15 cellular contexts compared by ENCODE assay signal in the genomic region with DNA sequence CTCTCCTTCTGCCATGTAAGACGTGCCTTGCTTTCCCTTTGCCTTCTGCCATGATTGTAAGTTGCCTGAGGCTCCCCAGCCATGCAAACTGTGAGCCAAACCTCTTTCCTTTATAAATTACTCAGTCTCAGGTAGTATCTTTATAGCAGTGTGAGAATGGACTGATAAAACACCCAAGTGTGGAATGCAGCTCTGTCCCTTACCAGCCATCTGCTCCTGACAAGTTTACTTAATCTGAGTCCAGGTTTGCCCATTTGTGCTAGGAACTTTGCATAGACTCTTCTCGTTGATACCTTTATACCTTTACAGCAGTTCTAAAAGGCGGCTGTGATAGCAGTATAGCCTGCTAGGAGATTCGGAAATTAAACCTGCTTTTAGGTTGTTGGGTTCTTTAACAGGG. TPM values are rescaled to one million over a fixed set of nuclear protein-coding genes. Genes with fewer than 3 reads are reported as not detected.
DNase-seq lines count a peak whose midpoint lies in the region; ATAC-seq, FAIRE-seq and TF ChIP-seq lines count a peak whose summit lies in the region.
"Had no signal": no experiment of that assay in that cellular context is flagged by ENCODE, and none has a peak within 500 bp of the region (broad histone marks: within the 10 kb centered on the region; RNA-seq: fewer than 3 reads in every experiment).

No MANE protein-coding gene starts in this region.

- H3K27me3 ChIP-seq in DOHH2 (ENCODE audit: control insufficient read depth, low read length) (no peaks in the 10 kb centered on the region), SJCRH30 (no peaks in the 10 kb centered on the region), small intestine (ENCODE audit: control insufficient read depth in 2 of 2, insufficient read depth in 2 of 2, low read length in 2 of 2) (no peaks in the 10 kb centered on the region)
- H3K27me3 ChIP-seq: BLaER1 treated with 17β-estradiol and CSF1 and Interleukin-3, amounts not matched to agents 10 nM and 100 nM had no signal

- FAIRE-seq in small intestine (lab: Jason Lieb, UNC): no peak
- FAIRE-seq in GM12891 (lab: Jason Lieb, UNC): no peak

- H3F3A ChIP-seq in DOHH2 (ENCODE audit: control insufficient read depth, insufficient read depth): no peaks in the 10 kb centered on the region

- 0 out of 2 replicates have a peak overlapping the region, but pooled peaks have one; percentile 5 for H3K4me2 ChIP-seq in DOHH2 (ENCODE audit: low read length)
- H3K4me2 ChIP-seq: BLaER1 treated with 17β-estradiol and CSF1 and Interleukin-3, amounts not matched to agents 10 nM and 100 nM had no signal

- peaks cover 3% of the 10 kb centered on the region for H3K79me2 ChIP-seq in DOHH2 (ENCODE audit: control insufficient read depth, low read length)

- no peaks in the 10 kb centered on the region for H3K9me2 ChIP-seq in DOHH2 (replicated peaks; ENCODE audit: control insufficient read depth, low read length)

- TF ChIP-seq CTCF in DOHH2 (IDR thresholded peaks at IDR 0.05; ENCODE audit: low read depth, low read length, poor library complexity, severe bottlenecking): no peak

- H4K20me1 ChIP-seq in DOHH2 (ENCODE audit: control insufficient read depth, insufficient read depth, low read depth, low read length): no peaks in the 10 kb centered on the region
- H4K20me1 ChIP-seq: BLaER1 treated with 17β-estradiol and CSF1 and Interleukin-3, amounts not matched to agents 10 nM and 100 nM had no signal

- peaks cover 37% of the 10 kb centered on the region for H3K4me1 ChIP-seq in DOHH2 (ENCODE audit: control insufficient read depth, low read length)
- peaks cover 32% of the 10 kb centered on the region for H3K4me1 ChIP-seq in SJCRH30
- no peaks in the 10 kb centered on the region for H3K4me1 ChIP-seq in small intestine (ENCODE audit: control insufficient read depth in 2 of 2, insufficient read depth in 1 of 2, low read depth in 1 of 2, low read length in 1 of 2)

- DNase-seq in SJCRH30 (no peak), left colon (no peak), small intestine (peak; percentile 29), cerebellar nuclear complex (lab: John Stamatoyannopoulos, UW) (no peak), GM12891 (ENCODE audit: insufficient read length, low spot score) (no peak)
- DNase-seq: Calu3; CD8-positive, alpha-beta T cell; GDM1; GOT3; H7; HFFc6 had no signal

- no peak for TF ChIP-seq POLR2A in GM12891 (IDR thresholded peaks at IDR 0.05; ENCODE audit: low read depth, low read length)

- peaks cover 21% of the 10 kb centered on the region for H3K36me3 ChIP-seq in DOHH2 (ENCODE audit: control insufficient read depth, low read length)
- H3K36me3 ChIP-seq in SJCRH30: no peaks in the 10 kb centered on the region
- H3K36me3 ChIP-seq in small intestine (ENCODE audit: control insufficient read depth in 2 of 2, insufficient read depth in 2 of 2, low read length in 2 of 2): peaks cover 0 to 2% of the 10 kb centered on the region in 2 donors

- H3K4me3 ChIP-seq in DOHH2 (ENCODE audit: low read length) (0 out of 2 replicates have a peak overlapping the region, but pooled peaks have one; percentile 29), SJCRH30 (no peak overlapping the region), small intestine (ENCODE audit: low read depth in 1 of 2, low read length in 2 of 2) (no peak overlapping the region)
- H3K4me3 ChIP-seq: BLaER1 treated with 17β-estradiol and CSF1 and Interleukin-3, amounts not matched to agents 10 nM and 100 nM had no signal

- H3K9me3 ChIP-seq in DOHH2 (ENCODE audit: control insufficient read depth, insufficient read depth, low read length) (no peaks in the 10 kb centered on the region), SJCRH30 (replicated peaks) (no peaks in the 10 kb centered on the region), small intestine (ENCODE audit: control insufficient read depth, low read depth) (no peaks in the 10 kb centered on the region)

- peak; percentile 64 for ATAC-seq in left colon
- ATAC-seq: CD8-positive, alpha-beta T cell; HCT116 had no signal

- H3K27ac ChIP-seq in DOHH2 (ENCODE audit: low read depth, low read length) (no peak overlapping the region), SJCRH30 (peak overlapping the region; percentile 98), small intestine (ENCODE audit: low read depth in 1 of 2, low read length in 1 of 2) (no peak overlapping the region)
- H3K27ac ChIP-seq: BLaER1 treated with 17β-estradiol and CSF1 and Interleukin-3, amounts not matched to agents 10 nM and 100 nM; HL-60 had no signal

- intact Hi-C loops in left colon (cut with DNase I, micrococcal nuclease): no loop called here

- 67 to 83% (median 82%) methylated on average over 4 of the region's 4 CpGs for WGBS in small intestine, 3 donors

TF ChIP-seq in GM12891, 5 proteins besides CTCF, POLR2A, EP300 and RAD21:
- TF ChIP-seq POU2F2 (IDR thresholded peaks at IDR 0.05; ENCODE audit: low read depth, low read length): no peak
- no peak for TF ChIP-seq SPI1 (IDR thresholded peaks at IDR 0.05; ENCODE audit: low read depth, low read length)
- no peak for TF ChIP-seq PAX5 (IDR thresholded peaks at IDR 0.05; ENCODE audit: insufficient read depth, low read length, severe bottlenecking)
- no peak for TF ChIP-seq POLR2AphosphoS5 (IDR thresholded peaks at IDR 0.05; ENCODE audit: low read depth, low read length)
- TF ChIP-seq TAF1 (IDR thresholded peaks at IDR 0.05; ENCODE audit: low read depth, low read length): no peak

RNA-seq across cellular contexts. Expression of gene SLC25A26, which starts 48.1 kb away (rescaled TPM):
- total RNA-seq in SJCRH30 (2014; rRNA removed; shearing (Covaris generic)): 16.7 and 18.4 TPM in 2 replicates
- total RNA-seq in left colon: 10 to 100 TPM; 17.2 to 18.9 TPM
- polyA plus RNA-seq in small intestine: 10 to 100 TPM; 10.3 to 18.8 (median 17.6) TPM
- 23.3 TPM for polyA plus RNA-seq in GM12891 (2012; ENCODE audit: low read depth, missing spikeins)
